Comparison of ENCODE assay signal across 15 cellular contexts in genomic region chr2:196468394-196468793, GRCh38.
DNase-seq lines count a peak whose midpoint lies in the region; ATAC-seq, FAIRE-seq and TF ChIP-seq lines count a peak whose summit lies in the region.
"Had no signal": no experiment of that assay in that cellular context is flagged by ENCODE, and none has a peak within 500 bp of the region (broad histone marks: within the 10 kb centered on the region; RNA-seq: fewer than 3 reads in every experiment).

No MANE protein-coding gene starts in this region.

- peak; percentile 53 for TF ChIP-seq RAD21 in GM12878 (IDR thresholded peaks at IDR 0.05; ENCODE audit: insufficient read depth, low read depth, low read length)

- no peak for TF ChIP-seq POLR2A in GM12878 (IDR thresholded peaks at IDR 0.05; ENCODE audit: low read depth, low read length)

- H2AFZ ChIP-seq in GM12878 (ENCODE audit: control insufficient read depth, low read depth, low read length) (no peak overlapping the region), neural progenitor cell (replicated peaks) (no peak overlapping the region)

- H3K4me2 ChIP-seq in GM12878 (ENCODE audit: control insufficient read depth, insufficient read depth) = no peak overlapping the region
- no peak overlapping the region for H3K4me2 ChIP-seq in neural progenitor cell

- SMC1A ChIA-PET in GM12878 (lab: Charles Lee; ENCODE audit: uncharacterized antibody, unreplicated experiment) = interaction anchor here (1.0 to 3.6 kb wide), 3 partner anchors 12 to 129 kb away, joined by 3 to 12 read pairs (median 5); no protein-coding TSS in a partner anchor

- RAD21 ChIA-PET in GM12878 (lab: Charles Lee; ENCODE audit: unreplicated experiment) = interaction anchor here (1.4 kb wide), 1 partner anchor 15 kb away, joined by 4 read pairs; no protein-coding TSS in a partner anchor

- H3K4me1 ChIP-seq in GM12878 (ENCODE audit: control insufficient read depth, insufficient read depth, low read length) (no peaks in the 10 kb centered on the region), neural progenitor cell (peaks cover 12% of the 10 kb centered on the region), pancreas (no peaks in the 10 kb centered on the region)
- H3K4me1 ChIP-seq: lower lobe of right lung had no signal

- H3K9me3 ChIP-seq in GM12878 (replicated peaks; ENCODE audit: control insufficient read depth, insufficient read depth, low read length) = no peaks in the 10 kb centered on the region; the same call in 2 of the 3 replicates
- no peaks in the 10 kb centered on the region for H3K9me3 ChIP-seq in neural progenitor cell (ENCODE audit: low read depth)
- no peaks in the 10 kb centered on the region for H3K9me3 ChIP-seq in pancreas
- H3K9me3 ChIP-seq: lower lobe of right lung, thoracic aorta had no signal

- intact Hi-C loops in GM12878 (cut with micrococcal nuclease; ENCODE audit: unreplicated experiment) (no loop called here), pancreas (cut with DNase I) (no loop called here)

- no peaks in the 10 kb centered on the region for H3K27me3 Mint-ChIP-seq in neural progenitor cell (ENCODE audit: insufficient read depth, low read depth)
- no peaks in the 10 kb centered on the region for H3K27me3 Mint-ChIP-seq in mesothelial cell of epicardium (ENCODE audit: low read depth)

- H3K79me2 ChIP-seq in GM12878 (ENCODE audit: control insufficient read depth, insufficient read depth, low read length) (no peaks in the 10 kb centered on the region), neural progenitor cell (ENCODE audit: low read depth) (no peaks in the 10 kb centered on the region)

- WGBS in GM12878 (ENCODE audit: insufficient coverage, insufficient replicate concordance, low lambda C conversion rate, missing lambda C conversion rate) = 0% methylated on average over 3 of the region's 3 CpGs
- WGBS in pancreas, 2 donors = 80% methylated on average over 3 of the region's 3 CpGs

- H3K27ac ChIP-seq in GM12878 (ENCODE audit: control insufficient read depth, insufficient read depth) (no peak overlapping the region), neural progenitor cell (no peak overlapping the region), pancreas (no peak overlapping the region)
- H3K27ac ChIP-seq: heart right ventricle, lower lobe of right lung, thoracic aorta had no signal

- DNase-seq in GM10248 (ENCODE audit: extremely low spot score) = no peak
- peak; percentile 12 for DNase-seq in HT1080 (ENCODE audit: low read depth)
- DNase-seq in GM12878 (ENCODE audit: low read depth, low spot score) = no peak
- no peak for DNase-seq in neural progenitor cell (ENCODE audit: low spot score)
- no peak for DNase-seq in NCI-H1694 (lab: John Stamatoyannopoulos, UW)
- no peak for DNase-seq in mesothelial cell of epicardium (ENCODE audit: low spot score in 2 of 2, unreplicated experiment in 2 of 2)
- DNase-seq in pancreas = no peak
- DNase-seq in NCI-H187 treated with DMSO at 0.1 percent for 48 hours (lab: John Stamatoyannopoulos, UW) = no peak
- DNase-seq: activated naive CD4-positive, alpha-beta T cell; CD4-positive, alpha-beta T cell; central memory CD4-positive, alpha-beta T cell; heart right ventricle; lower lobe of right lung; NCI-H526 had no signal

- H3K36me3 Mint-ChIP-seq in neural progenitor cell (no peaks in the 10 kb centered on the region), mesothelial cell of epicardium (no peaks in the 10 kb centered on the region)

- H3K36me3 ChIP-seq in GM12878 (ENCODE audit: control insufficient read depth in 2 of 2, insufficient read depth in 2 of 2, low read length in 1 of 2) = no peaks in the 10 kb centered on the region
- H3K36me3 ChIP-seq in neural progenitor cell = no peaks in the 10 kb centered on the region
- no peaks in the 10 kb centered on the region for H3K36me3 ChIP-seq in pancreas
- H3K36me3 ChIP-seq: heart right ventricle, lower lobe of right lung, thoracic aorta had no signal

- H3K27me3 ChIP-seq in GM12878 (replicated peaks in 1 of 2; ENCODE audit: control insufficient read depth in 2 of 2, insufficient read depth in 2 of 2, low read length in 1 of 2) = no peaks in the 10 kb centered on the region
- no peaks in the 10 kb centered on the region for H3K27me3 ChIP-seq in neural progenitor cell
- no peaks in the 10 kb centered on the region for H3K27me3 ChIP-seq in pancreas
- H3K27me3 ChIP-seq: heart right ventricle had no signal

- no peak overlapping the region for H3K4me3 ChIP-seq in GM12878
- no peak overlapping the region for H3K4me3 ChIP-seq in neural progenitor cell
- no peak overlapping the region for H3K4me3 ChIP-seq in pancreas
- H3K4me3 ChIP-seq: heart right ventricle, lower lobe of right lung, thoracic aorta had no signal

- H4K20me1 ChIP-seq in GM12878 (ENCODE audit: control insufficient read depth, insufficient read depth) (no peaks in the 10 kb centered on the region), neural progenitor cell (ENCODE audit: low read depth) (no peaks in the 10 kb centered on the region)

- no peak for FAIRE-seq in GM12878 (lab: Jason Lieb, UNC)
- FAIRE-seq in pancreas (lab: Jason Lieb, UNC) = no peak

- POLR2A ChIA-PET in GM10248 (lab: Yijun Ruan, JAX) (no interaction called here), GM12878 (lab: Charles Lee) (no interaction called here)

- H3K9ac ChIP-seq in GM12878 (ENCODE audit: control insufficient read depth, insufficient read depth, low read length) (no peak overlapping the region), neural progenitor cell (no peak overlapping the region)

- no peak overlapping the region for H3K4me3 Mint-ChIP-seq in neural progenitor cell
- no peak overlapping the region for H3K4me3 Mint-ChIP-seq in mesothelial cell of epicardium
- H3K4me3 Mint-ChIP-seq: CD4-positive, alpha-beta T cell had no signal

- no peak for TF ChIP-seq EP300 in GM12878 (IDR thresholded peaks at IDR 0.05; ENCODE audit: borderline replicate concordance in 1 of 2, control insufficient read depth in 1 of 2, low read depth in 2 of 2, low read length in 2 of 2)

- ATAC-seq in GM12878 (no peak), pancreas (no peak)
- ATAC-seq: heart right ventricle, lower lobe of right lung had no signal

- peak; percentile 1 for TF ChIP-seq CTCF in GM10248 (IDR thresholded peaks at IDR 0.05; ENCODE audit: control extremely low read depth, extremely low read depth, low read depth, missing control alignments)
- peak; percentile 5 to 24 (median 5); a peak in 1 of 6 replicates for TF ChIP-seq CTCF in GM12878 (IDR thresholded peaks at IDR 0.05 in 2 of 3, conservative IDR thresholded peaks at IDR 0.05 in 1 of 3; ENCODE audit: control insufficient read depth in 2 of 3, extremely low read depth in 1 of 3, insufficient read depth in 1 of 3, low read depth in 3 of 3, low read length in 3 of 3)
- peak; percentile 27 for TF ChIP-seq CTCF in neural progenitor cell (IDR thresholded peaks at IDR 0.05)
- no peak for TF ChIP-seq CTCF in mesothelial cell of epicardium (IDR thresholded peaks at IDR 0.05; ENCODE audit: unreplicated experiment)
- TF ChIP-seq CTCF in pancreas (IDR thresholded peaks at IDR 0.05) = no peak

- in situ Hi-C loops in GM12878 (cut with MboI) = no loop called here

- no TSS peak for BruUV-seq in GM12878 (replicated peaks; lab: Mats Ljungman, UMichigan)

- peaks cover 13% of the 10 kb centered on the region for H3K4me1 Mint-ChIP-seq in neural progenitor cell
- H3K4me1 Mint-ChIP-seq in mesothelial cell of epicardium = peaks cover 3% of the 10 kb centered on the region

- no peak overlapping the region for H3K27ac Mint-ChIP-seq in neural progenitor cell
- no peak overlapping the region for H3K27ac Mint-ChIP-seq in mesothelial cell of epicardium
- H3K27ac Mint-ChIP-seq: CD4-positive, alpha-beta T cell had no signal

- H3F3A ChIP-seq in neural progenitor cell (ENCODE audit: low read depth) = no peaks in the 10 kb centered on the region

- H3K9me3 Mint-ChIP-seq in neural progenitor cell (no peaks in the 10 kb centered on the region), mesothelial cell of epicardium (no peaks in the 10 kb centered on the region)
- H3K9me3 Mint-ChIP-seq: CD4-positive, alpha-beta T cell had no signal

- CTCF ChIA-PET in GM10248 (lab: Yijun Ruan, JAX) = interaction anchor here (1.1 to 1.5 kb wide), 2 partner anchors 14 to 15 kb away, joined by 3 to 4 read pairs; no protein-coding TSS in a partner anchor
- CTCF ChIA-PET in GM12878 (lab: Yijun Ruan, JAX) = interaction anchor here (0.8 to 5.2 kb wide), 4 partner anchors 13 to 390 kb away, joined by 4 to 42 read pairs (median 6); no protein-coding TSS in a partner anchor

TF ChIP-seq in GM12878, 131 proteins besides CTCF, POLR2A, EP300 and RAD21:
- TF ChIP-seq ATF3 (IDR thresholded peaks at IDR 0.05; ENCODE audit: borderline replicate concordance, extremely low read depth, low read depth, low read length) (no peak), PAX5 (IDR thresholded peaks at IDR 0.05; ENCODE audit: borderline replicate concordance, low read depth, low read length) (0 out of 2 replicates have a peak, but pooled peaks have one; percentile 37), PML (IDR thresholded peaks at IDR 0.05; ENCODE audit: low read length) (no peak), IRF3 (IDR thresholded peaks at IDR 0.05) (no peak), NRF1 (conservative IDR thresholded peaks at IDR 0.05; ENCODE audit: low read depth, low read length) (no peak)

Comparison
In these comparisons a context has a peak if more than half of its experiments do, and no peak if none do; other contexts are left out.
1. CTCF ChIP-seq: peak in GM10248 (single experiment), GM12878 (3 of 3) and neural progenitor cell (single experiment); none in mesothelial cell of epicardium (single experiment) and pancreas (0 of 4).